6 cellular contexts compared by ENCODE assay signal in genomic region chr4:24400537-24400936, GRCh38.
"Had no signal": no experiment of that assay in that cellular context is flagged by ENCODE, and none has a peak within 500 bp of the region (broad histone marks: within the 10 kb centered on the region; RNA-seq: fewer than 3 reads in every experiment).

No MANE protein-coding gene starts in this region.

- DNase-seq: GM23248, GOT3, H7, H9, HCEC 1CT, HFFc6 had no signal
